Comparison of ENCODE assay signal across 2 cellular contexts in the genomic region with DNA sequence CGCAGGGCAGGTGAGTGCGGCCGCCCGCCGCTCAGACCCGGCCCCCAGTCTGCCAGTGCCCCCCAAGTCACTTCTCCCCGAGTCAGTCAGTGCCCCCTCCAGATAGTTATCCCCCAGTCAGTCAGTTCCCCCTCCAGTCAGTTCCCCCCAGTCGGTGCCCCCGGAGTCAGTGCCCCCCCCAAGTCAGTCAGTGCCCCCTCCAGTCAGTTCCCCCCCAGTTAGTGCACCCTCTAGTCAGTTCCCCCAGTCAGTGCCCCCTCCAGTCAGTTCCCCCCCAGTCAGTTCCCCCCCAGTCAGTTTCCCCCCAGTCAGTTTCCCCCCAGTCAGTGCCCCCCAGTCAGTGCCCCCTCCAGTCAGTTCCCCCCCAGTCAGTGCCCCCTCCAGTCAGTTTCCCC.
TF ChIP-seq lines count a peak whose summit lies in the region.

No MANE protein-coding gene starts in this region.

TF ChIP-seq in GM23338, 12 proteins besides CTCF, POLR2A, EP300 and RAD21 (continued from another document and continues in another):
- TF ChIP-seq REST (IDR thresholded peaks at IDR 0.05; ENCODE audit: unreplicated experiment) (no peak), ZNF462 (CRISPR knock-in tag; IDR thresholded peaks at IDR 0.05) (no peak), ZNF114 (CRISPR knock-in tag; IDR thresholded peaks at IDR 0.05) (no peak), ZNF331 (CRISPR knock-in tag; IDR thresholded peaks at IDR 0.05; ENCODE audit: low read depth) (no peak), ETS1 (IDR thresholded peaks at IDR 0.05) (no peak), STAT1 (IDR thresholded peaks at IDR 0.05; ENCODE audit: unreplicated experiment) (no peak), JUNB (IDR thresholded peaks at IDR 0.05; ENCODE audit: unreplicated experiment) (no peak), EZH2phosphoT487 (IDR thresholded peaks at IDR 0.05; ENCODE audit: unreplicated experiment) (no peak), POLR2AphosphoS5 (IDR thresholded peaks at IDR 0.05; ENCODE audit: low read depth) (no peak), EZH2 (IDR thresholded peaks at IDR 0.05; ENCODE audit: low read depth, unreplicated experiment) (no peak)

TF ChIP-seq in WTC11, 78 proteins besides CTCF, POLR2A, EP300 and RAD21 (continued from another document):
- TF ChIP-seq AR (CRISPR knock-in tag; IDR thresholded peaks at IDR 0.05) (no peak), GRHL2 (CRISPR knock-in tag; IDR thresholded peaks at IDR 0.05; ENCODE audit: insufficient replicate concordance, severe bottlenecking) (no peak)
